In the genomic region with DNA sequence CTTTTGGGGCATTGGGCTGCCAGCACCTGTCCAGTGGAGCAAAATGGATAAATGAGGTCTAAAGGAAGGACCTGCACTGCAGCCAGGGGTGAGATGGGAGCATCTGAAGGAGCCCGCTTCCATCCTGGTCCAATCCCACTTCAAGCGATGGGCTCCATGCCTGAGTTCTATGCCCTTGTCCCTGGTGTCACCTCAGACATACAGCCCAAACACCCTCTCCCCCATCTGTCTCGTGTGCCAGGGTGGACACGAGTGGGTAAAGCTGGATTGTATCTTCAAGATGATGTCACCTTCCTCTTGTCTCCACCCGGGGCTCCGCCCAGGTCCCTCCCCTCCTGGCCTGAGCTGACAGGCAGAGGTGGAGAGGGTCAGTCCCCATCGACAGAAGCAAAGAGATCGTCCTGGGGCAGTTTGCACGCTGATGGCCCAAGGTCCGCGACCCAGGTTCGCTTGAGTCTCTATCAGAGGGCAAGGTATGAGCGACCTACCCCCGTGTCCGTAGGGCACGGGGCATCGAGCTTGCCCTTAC, we compare ENCODE assay signal across 8 cellular contexts. TPM values are rescaled to one million over a fixed set of nuclear protein-coding genes. Genes with fewer than 3 reads are reported as not detected.
DNase-seq lines count a peak whose midpoint lies in the region; ATAC-seq and TF ChIP-seq lines count a peak whose summit lies in the region.

No MANE protein-coding gene starts in this region.

- H3K9ac ChIP-seq in H9 (ENCODE audit: extremely low read depth, insufficient read length, low read length) (no peak overlapping the region), parathyroid adenoma (no peak overlapping the region)

- no peak overlapping the region for H3T11ph ChIP-seq in H9 (ENCODE audit: low read length)

- peak; percentile 2 to 33 for ATAC-seq in activated naive CD4-positive, alpha-beta T cell treated with anti-CD3 and anti-CD28 coated beads, Interleukin-2, amount 50 U/mL, for 72 hours
- ATAC-seq in Right ventricle myocardium superior (ENCODE audit: poor library complexity) = peak; percentile 54

- peak overlapping the region; percentile 83 to 91 for H3K4me3 Mint-ChIP-seq in H9

- peaks cover 34 to 36% of the 10 kb centered on the region in 2 experiments for H3K4me1 Mint-ChIP-seq in H9

- H3K27me3 Mint-ChIP-seq in H9 (ENCODE audit: low read depth) = peaks cover 9% of the 10 kb centered on the region; the same call in 1 of the 2 replicates

- peaks cover 13 to 30% (median 22%) of the 10 kb centered on the region in 3 experiments; a peak in 6 of 7 replicates for H3K36me3 Mint-ChIP-seq in H9 (ENCODE audit: insufficient read depth in 1 of 3, low read depth in 3 of 3)
- H3K36me3 Mint-ChIP-seq in activated naive CD4-positive, alpha-beta T cell treated with anti-CD3 and anti-CD28 coated beads, Interleukin-2, amount 50 U/mL, for 72 hours = no peaks in the 10 kb centered on the region

- no peak for TF ChIP-seq CTCF in H9 (conservative IDR thresholded peaks at IDR 0.05)
- TF ChIP-seq CTCF in parathyroid adenoma (IDR thresholded peaks at IDR 0.05) = no peak

- H2AFZ ChIP-seq in H9 (ENCODE audit: low read length) = no peak overlapping the region
- peak overlapping the region; percentile 100 for H2AFZ ChIP-seq in parathyroid adenoma

- no peak overlapping the region for H2BK12ac ChIP-seq in H9 (ENCODE audit: insufficient read length, low read depth, low read length)

- H4K91ac ChIP-seq in H9 (ENCODE audit: insufficient read length, low read depth, low read length) = no peak overlapping the region

- intact Hi-C loops in Right ventricle myocardium superior (cut with DNase I) = loop anchor here (2.0 kb wide), 2 partner anchors 145 to 167 kb away; a partner anchor contains a TSS

- H3K14ac ChIP-seq in H9 (ENCODE audit: insufficient read depth, low read length) = no peak overlapping the region

- H2AK5ac ChIP-seq in H9 (ENCODE audit: insufficient read length, low read length) = no peak overlapping the region

- no peaks in the 10 kb centered on the region for H3K9me3 Mint-ChIP-seq in H9
- no peaks in the 10 kb centered on the region for H3K9me3 Mint-ChIP-seq in activated naive CD4-positive, alpha-beta T cell treated with anti-CD3 and anti-CD28 coated beads, Interleukin-2, amount 50 U/mL, for 72 hours

- no peak overlapping the region for H3K56ac ChIP-seq in H9 (ENCODE audit: insufficient read length, low read depth, low read length)

- peak overlapping the region; percentile 88 for H3K4me2 ChIP-seq in H9 (ENCODE audit: insufficient read depth, insufficient read length, low read length)
- H3K4me2 ChIP-seq in parathyroid adenoma (ENCODE audit: low read length) = peak overlapping the region; percentile 93

- DNase-seq in DMS79 treated with DMSO at 0.1 percent for 48 hours (lab: John Stamatoyannopoulos, UW) = peak; percentile 14
- DNase-seq in DMS79 (lab: John Stamatoyannopoulos, UW) = no peak
- DNase-seq in H9 = peak; percentile 74
- DNase-seq in NOMO-1 treated with DMSO at 0.1 percent for 48 hours (lab: John Stamatoyannopoulos, UW; ENCODE audit: unreplicated experiment) = peak; percentile 36
- DNase-seq in activated naive CD4-positive, alpha-beta T cell treated with anti-CD3 and anti-CD28 coated beads, Interleukin-2, amount 50 U/mL, for 72 hours (ENCODE audit: low spot score in 2 of 2) = peak in 1 of 2 donors; percentile 73
- peak; percentile 83 for DNase-seq in Right ventricle myocardium superior
- DNase-seq in GOT3 (lab: John Stamatoyannopoulos, UW) = no peak

- H2BK120ac ChIP-seq in H9 (ENCODE audit: low read depth, low read length, poor library complexity, severe bottlenecking) = no peak overlapping the region

- no peak overlapping the region for H2BK20ac ChIP-seq in H9 (ENCODE audit: low read depth, low read length, poor library complexity, severe bottlenecking)

- H3K79me1 ChIP-seq in H9 (ENCODE audit: insufficient read depth, low read depth, low read length, poor library complexity, severe bottlenecking) = no peaks in the 10 kb centered on the region

- no peak overlapping the region for H2BK5ac ChIP-seq in H9 (ENCODE audit: insufficient read length, low read length)

- no peak overlapping the region for H3K23ac ChIP-seq in H9 (ENCODE audit: insufficient read length, low read depth, low read length)

- H3K9me3 ChIP-seq in H9 (ENCODE audit: control insufficient read depth, low read depth, low read length) = no peaks in the 10 kb centered on the region
- H3K9me3 ChIP-seq in parathyroid adenoma (ENCODE audit: control insufficient read depth, low read length) = no peaks in the 10 kb centered on the region

- no peak overlapping the region for H4K8ac ChIP-seq in H9 (replicated peaks; ENCODE audit: insufficient read length, low read depth, low read length)

- no peaks in the 10 kb centered on the region for H3K36me3 ChIP-seq in parathyroid adenoma (ENCODE audit: control insufficient read depth, insufficient read depth, low read length)

- no peak overlapping the region for H3K18ac ChIP-seq in H9 (ENCODE audit: insufficient read length, low read depth, low read length)

- H3K27me3 ChIP-seq in H9 (ENCODE audit: insufficient read depth, low read length) (no peaks in the 10 kb centered on the region), parathyroid adenoma (ENCODE audit: control insufficient read depth, insufficient read depth, low read length) (no peaks in the 10 kb centered on the region)

- no CpG with 5 or more reads among the region's 17 CpGs for WGBS in H9 (ENCODE audit: extremely low coverage, insufficient read length, low lambda C conversion rate)

- peak overlapping the region; percentile 76 for H3K4me3 ChIP-seq in parathyroid adenoma (ENCODE audit: low read depth, low read length)

- H3K79me2 ChIP-seq in H9 (ENCODE audit: insufficient read depth, low read length) (no peaks in the 10 kb centered on the region), parathyroid adenoma (no peaks in the 10 kb centered on the region)

- no peak overlapping the region for H3K27ac ChIP-seq in H9 (ENCODE audit: insufficient read length, low read depth, low read length)
- H3K27ac ChIP-seq in parathyroid adenoma = peak overlapping the region; percentile 60

- no peak overlapping the region for H4K5ac ChIP-seq in H9 (ENCODE audit: insufficient read length, low read depth, low read length)

- H4K20me1 ChIP-seq in H9 (ENCODE audit: control insufficient read depth, insufficient read depth, insufficient read length) = no peaks in the 10 kb centered on the region

- H3K23me2 ChIP-seq in H9 (ENCODE audit: insufficient read length, low read depth, low read length, poor library complexity, severe bottlenecking) = peaks cover 4% of the 10 kb centered on the region

- peak overlapping the region; percentile 62 to 91 (median 86); a peak in 4 of 7 replicates for H3K27ac Mint-ChIP-seq in H9
- peak overlapping the region; percentile 87 to 96 for H3K27ac Mint-ChIP-seq in activated naive CD4-positive, alpha-beta T cell treated with anti-CD3 and anti-CD28 coated beads, Interleukin-2, amount 50 U/mL, for 72 hours

- H3K4me1 ChIP-seq in H9 (ENCODE audit: insufficient read depth, low read length) (no peaks in the 10 kb centered on the region), parathyroid adenoma (peaks cover 4% of the 10 kb centered on the region)

- no peak overlapping the region for H3K4ac ChIP-seq in H9 (ENCODE audit: low read depth, low read length)

- no peak overlapping the region for H2BK15ac ChIP-seq in H9 (ENCODE audit: low read depth, low read length)

RNA-seq across cellular contexts. Expression of a gene that starts 0.5 kb away (rescaled TPM):
- 5.1 and 5.4 TPM in 2 replicates for total RNA-seq in H9 (2021)
- total RNA-seq in activated naive CD4-positive, alpha-beta T cell treated with anti-CD3 and anti-CD28 coated beads, Interleukin-2, amount 50 U/mL, for 72 hours = 10 to 100 TPM; 12.8 to 25.1 TPM
- 19.1 TPM for total RNA-seq in Right ventricle myocardium superior

RNA-seq across cellular contexts. Expression of a gene that starts 11.6 kb away (rescaled TPM):
- total RNA-seq in H9 (2021) (2,116 and 2,191 TPM in 2 replicates), Right ventricle myocardium superior (45.7 TPM)
- total RNA-seq in activated naive CD4-positive, alpha-beta T cell treated with anti-CD3 and anti-CD28 coated beads, Interleukin-2, amount 50 U/mL, for 72 hours = 100 to 1,000 TPM; 524 to 600 TPM

Comparison
In these comparisons a context has a peak if more than half of its experiments do, and no peak if none do; other contexts are left out.
1. DNase-seq: peak in DMS79 treated with DMSO at 0.1 percent for 48 hours (single experiment), H9 (single experiment), NOMO-1 treated with DMSO at 0.1 percent for 48 hours (single experiment) and Right ventricle myocardium superior (single experiment); none in DMS79 (single experiment) and GOT3 (single experiment).
2. RNA of a gene that starts 11.6 kb away (total RNA-seq): 2,116 to 2,191 TPM in H9 and 524 to 600 TPM in activated naive CD4-positive, alpha-beta T cell treated with anti-CD3 and anti-CD28 coated beads, Interleukin-2, amount 50 U/mL, for 72 hours; 45.7 TPM in Right ventricle myocardium superior (single experiment); every median in the first group is over 10 times any median in the second.